ENCODE assay signal across 8 cellular contexts in the genomic region with DNA sequence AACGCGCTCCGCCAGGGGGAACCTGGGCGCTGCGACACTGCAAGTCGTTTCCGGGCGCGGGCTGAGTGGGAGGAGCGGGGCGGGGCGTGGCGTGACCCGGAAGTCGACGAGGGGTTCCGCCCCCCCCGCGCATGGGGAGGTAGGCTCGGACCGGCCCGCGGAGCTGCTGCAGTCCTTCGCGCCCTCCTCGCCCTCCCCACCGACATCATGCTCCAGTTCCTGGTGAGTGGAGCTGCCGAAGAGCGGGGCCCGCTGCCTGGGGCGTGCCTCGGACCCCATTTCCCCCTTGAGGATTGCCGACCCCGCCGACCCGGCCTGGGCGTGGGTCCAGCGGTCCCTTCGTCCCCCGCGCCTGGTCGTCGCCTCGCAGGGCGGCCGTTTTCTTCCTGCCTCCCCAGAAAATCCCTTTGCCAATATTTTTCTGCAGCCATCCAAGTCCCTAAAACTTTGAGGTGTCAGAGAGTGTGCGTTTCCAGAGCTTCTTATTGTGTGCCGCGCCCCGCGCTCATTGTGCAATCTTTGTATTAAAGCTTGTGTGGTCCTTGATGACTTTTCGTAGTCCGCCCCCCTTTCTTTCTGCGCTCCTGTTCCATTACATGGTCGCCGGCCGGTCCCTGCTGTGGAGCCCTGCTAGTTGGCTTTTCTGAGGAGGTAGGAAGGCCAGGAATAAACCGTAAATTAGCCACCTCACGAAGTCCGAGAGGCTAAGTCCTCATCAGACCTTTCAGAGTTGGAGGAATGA. TPM values are rescaled to one million over a fixed set of nuclear protein-coding genes. Genes with fewer than 3 reads are reported as not detected.
A peak's percentile ranks its signal among the peaks of the same experiment; 100 is the strongest.
DNase-seq lines count a peak whose midpoint lies in the region; ATAC-seq and TF ChIP-seq lines count a peak whose summit lies in the region.

A gene (plus strand): TSS at position 142 of the 742 bp plus-strand sequence.

- peak within 1 kb of the TSS; percentile 73 to 79 for H3K4me3 ChIP-seq in left lung

- H3K27ac ChIP-seq in left lung = peak within 1 kb of the TSS; percentile 93 to 94

- H3K36me3 ChIP-seq in left lung = no peaks in the 10 kb centered on the region

- ATAC-seq in GM19372 (IDR thresholded peaks at IDR 0.05; ENCODE audit: low read depth, unreplicated experiment) = peak; percentile 91
- ATAC-seq in HG03521 (IDR thresholded peaks at IDR 0.05; ENCODE audit: unreplicated experiment) = peak; percentile 97
- ATAC-seq in left lung = peak; percentile 99

- TF ChIP-seq CTCF in left lung (IDR thresholded peaks at IDR 0.05) = peak; percentile 6 to 66

- no peaks in the 10 kb centered on the region for H3K27me3 ChIP-seq in left lung

- intact Hi-C loops in left lung (cut with DNase I) = no loop called here

- peak; percentile 98 for DNase-seq in CD1c-positive myeloid dendritic cell (ENCODE audit: extremely low spot score)
- DNase-seq in NCI-H69 (lab: John Stamatoyannopoulos, UW) = peak; percentile 99
- DNase-seq in activated CD4-positive, alpha-beta T cell treated with anti-CD3 and anti-CD28 coated beads, Interleukin-2, amount 50 U/mL, for 24 hours (ENCODE audit: low read depth in 1 of 2, low spot score in 1 of 2) = peak; percentile 94 to 96
- DNase-seq in dedifferentiated amniotic fluid mesenchymal stem cell (ENCODE audit: extremely low spot score) = peak; percentile 94
- peak; percentile 96 to 99 for DNase-seq in left lung
- peak; percentile 95 for DNase-seq in stimulated activated CD4-positive, alpha-beta T cell treated with anti-CD3 and anti-CD28 coated beads, Interleukin-2, amount 100 ng/mL, for 4 hours (ENCODE audit: low read depth)

- H3K4me1 ChIP-seq in left lung = peaks cover 12 to 50% of the 10 kb centered on the region in 2 donors

- no peaks in the 10 kb centered on the region for H3K9me3 ChIP-seq in left lung

RNA-seq across cellular contexts. Expression of the gene that starts here (rescaled TPM):
- total RNA-seq in left lung = 10 to 100 TPM; 35.0 to 37.0 TPM

Comparison
In these comparisons a context has a peak if more than half of its experiments do, and no peak if none do; other contexts are left out.
1. Peak in every context shown above with its lines: DNase-seq, ATAC-seq, H3K4me3 ChIP-seq and H3K27ac ChIP-seq.